ENCODE assay signal across 11 cellular contexts in genomic region chr1:42002220-42002619, GRCh38.
"Had no signal": no experiment of that assay in that cellular context is flagged by ENCODE, and none has a peak within 500 bp of the region (broad histone marks: within the 10 kb centered on the region; RNA-seq: fewer than 3 reads in every experiment).

No MANE protein-coding gene starts in this region.

- ATAC-seq: heart left ventricle, psoas muscle had no signal

- H3K4me1 ChIP-seq: sigmoid colon had no signal

- DNase-seq: activated CD4-positive, alpha-beta T cell treated with anti-CD3 and anti-CD28 coated beads, Interleukin-2, amount 50 U/mL, for 1 hour; activated naive CD4-positive, alpha-beta T cell treated with anti-CD3 and anti-CD28 coated beads, Interleukin-2, amount 10 ng/mL, durations not matched to agents 7 days and 5 days; activated T-cell treated with anti-CD3 and anti-CD28 coated beads for 4 hours; effector CD8-positive, alpha-beta T cell; heart left ventricle; occipital lobe; psoas muscle; sigmoid colon; stimulated activated naive CD4-positive, alpha-beta T cell; WERI-Rb-1 had no signal

- H3K4me3 ChIP-seq: coronary artery, heart left ventricle, psoas muscle, sigmoid colon had no signal

- H3K9me3 ChIP-seq: heart left ventricle, psoas muscle, sigmoid colon had no signal

- H3K36me3 ChIP-seq: heart left ventricle, sigmoid colon, WERI-Rb-1 had no signal

- H3K27me3 ChIP-seq: heart left ventricle, sigmoid colon had no signal

- H3K27ac ChIP-seq: coronary artery, heart left ventricle, psoas muscle, sigmoid colon, WERI-Rb-1 had no signal
